In genomic region chr3:12454076-12454807, GRCh38 we compare ENCODE assay signal across 20 cellular contexts. TPM values are rescaled to one million over a fixed set of nuclear protein-coding genes. Genes with fewer than 3 reads are reported as not detected.
A peak's percentile ranks its signal among the peaks of the same experiment; 100 is the strongest.
DNase-seq lines count a peak whose midpoint lies in the region; ATAC-seq and TF ChIP-seq lines count a peak whose summit lies in the region.
"Had no signal": no experiment of that assay in that cellular context is flagged by ENCODE, and none has a peak within 500 bp of the region (broad histone marks: within the 10 kb centered on the region; RNA-seq: fewer than 3 reads in every experiment).

No MANE protein-coding gene starts in this region.

- no peak for ATAC-seq in GM18858 (IDR thresholded peaks at IDR 0.05; ENCODE audit: unreplicated experiment)
- ATAC-seq: activated CD8-positive, alpha-beta T cell treated with anti-CD3 and anti-CD28 coated beads for 36 hours; mucosa of descending colon had no signal

- H3K9me3 Mint-ChIP-seq in glutamatergic neuron (ENCODE audit: unreplicated experiment) = peaks cover 2% of the 10 kb centered on the region
- H3K9me3 Mint-ChIP-seq: activated CD8-positive, alpha-beta T cell treated with anti-CD3 and anti-CD28 coated beads for 36 hours had no signal

- H3K9me3 ChIP-seq in HEK293 (ENCODE audit: control insufficient read depth, insufficient read depth, low read depth, low read length) = no peaks in the 10 kb centered on the region
- H3K9me3 ChIP-seq: mucosa of descending colon, ovary had no signal

- H3K27me3 Mint-ChIP-seq in glutamatergic neuron (ENCODE audit: unreplicated experiment) = no peaks in the 10 kb centered on the region
- H3K27me3 Mint-ChIP-seq: activated CD8-positive, alpha-beta T cell treated with anti-CD3 and anti-CD28 coated beads for 36 hours had no signal

- no peak overlapping the region for H3K4me3 Mint-ChIP-seq in glutamatergic neuron (ENCODE audit: unreplicated experiment)
- H3K4me3 Mint-ChIP-seq: activated CD8-positive, alpha-beta T cell treated with anti-CD3 and anti-CD28 coated beads for 36 hours had no signal

- H3K27ac Mint-ChIP-seq in glutamatergic neuron (ENCODE audit: unreplicated experiment) = no peak overlapping the region
- H3K27ac Mint-ChIP-seq: activated CD8-positive, alpha-beta T cell treated with anti-CD3 and anti-CD28 coated beads for 36 hours had no signal

- peaks cover 2% of the 10 kb centered on the region for H3K4me1 Mint-ChIP-seq in glutamatergic neuron (ENCODE audit: low read depth, unreplicated experiment)

- no peaks in the 10 kb centered on the region for H3K36me3 ChIP-seq in HEK293 (ENCODE audit: control insufficient read depth in 2 of 2, insufficient read depth in 1 of 2, low read length in 2 of 2)
- H3K36me3 ChIP-seq: ovary had no signal

- no peak for TF ChIP-seq CTCF in HEK293 (tag by site-specific recombination; IDR thresholded peaks at IDR 0.05)
- TF ChIP-seq CTCF in glutamatergic neuron (IDR thresholded peaks at IDR 0.05; ENCODE audit: partially characterized antibody, unreplicated experiment) = no peak

- no peak overlapping the region for H3K27ac ChIP-seq in HEK293 (ENCODE audit: extremely low read depth, low read depth, low read length)
- H3K27ac ChIP-seq: ovary had no signal

- peak; percentile 53 for DNase-seq in AG08396 (ENCODE audit: low spot score)
- peak; percentile 52 for DNase-seq in T1000 (lab: John Stamatoyannopoulos, UW)
- peak; percentile 40 for DNase-seq in hepatic stellate cell (ENCODE audit: low spot score)
- DNase-seq in NCI-H345 (lab: John Stamatoyannopoulos, UW) = no peak
- no peak for DNase-seq in UCSD-AML1 (lab: John Stamatoyannopoulos, UW; ENCODE audit: unreplicated experiment)
- DNase-seq in glutamatergic neuron = no peak
- DNase-seq: activated CD8-positive, alpha-beta T cell treated with anti-CD3 and anti-CD28 coated beads for 36 hours; activated effector memory CD4-positive, alpha-beta T cell treated with Interleukin-2 at 50 U/mL for 16 hours; DMS 273 treated with DMSO at 0.1 percent for 48 hours; effector CD8-positive, alpha-beta T cell; Kasumi-1; mucosa of descending colon; NCI-H2029; NCI-H526 treated with DMSO at 0.1 percent for 48 hours; ovary; SHP77; substantia nigra; T-helper 9 cell had no signal

- CTCF ChIA-PET in HEK293 (lab: Yijun Ruan, JAX) = interaction anchor here (0.6 kb wide), 1 partner anchor 84 kb away, joined by 3 read pairs; no protein-coding TSS in a partner anchor

- H3K36me3 Mint-ChIP-seq in glutamatergic neuron (ENCODE audit: unreplicated experiment) = no peaks in the 10 kb centered on the region

- H3K4me3 ChIP-seq in HEK293 (ENCODE audit: low read depth, low read length) = no peak overlapping the region
- H3K4me3 ChIP-seq: mucosa of descending colon, ovary had no signal

- POLR2A ChIA-PET in HEK293 (lab: Yijun Ruan, JAX) = no interaction called here

- H3K4me1 ChIP-seq in HEK293 (ENCODE audit: control insufficient read depth, insufficient read depth, low read length) = no peaks in the 10 kb centered on the region

TF ChIP-seq in HEK293, 187 proteins besides CTCF, POLR2A, EP300 and RAD21:
- no peak for TF ChIP-seq EGR2 (tag by site-specific recombination; IDR thresholded peaks at IDR 0.05; ENCODE audit: low read depth)
- peak; percentile 93 for TF ChIP-seq ZIC2 (tag by site-specific recombination; IDR thresholded peaks at IDR 0.05)
- TF ChIP-seq YY1 (tag by site-specific recombination; IDR thresholded peaks at IDR 0.05) = no peak
- TF ChIP-seq PBX3 (CRISPR knock-in tag; IDR thresholded peaks at IDR 0.05) = no peak
- TF ChIP-seq ZNF266 (tag by site-specific recombination; IDR thresholded peaks at IDR 0.05; ENCODE audit: low read depth) = no peak
- TF ChIP-seq ZNF600 (tag by site-specific recombination; IDR thresholded peaks at IDR 0.05) = no peak
- TF ChIP-seq ZNF660 (tag by site-specific recombination; IDR thresholded peaks at IDR 0.05) = 0 out of 2 replicates have a peak, but pooled peaks have one; percentile 22
- TF ChIP-seq ZNF514 (tag by site-specific recombination; IDR thresholded peaks at IDR 0.05) = no peak
- peak; percentile 53 for TF ChIP-seq GLIS1 (tag by site-specific recombination; IDR thresholded peaks at IDR 0.05)
- TF ChIP-seq ZBTB6 (tag by site-specific recombination; IDR thresholded peaks at IDR 0.05) = no peak
- TF ChIP-seq REST (tag by site-specific recombination; IDR thresholded peaks at IDR 0.05) = 0 out of 2 replicates have a peak, but pooled peaks have one; percentile 41

RNA-seq across cellular contexts. Expression of gene TSEN2, which starts 30.0 kb away (rescaled TPM):
- total RNA-seq in glutamatergic neuron (ENCODE audit: unreplicated experiment) = 18.6 TPM

Comparison
In these comparisons a context has a peak if more than half of its experiments do, and no peak if none do; other contexts are left out.
1. DNase-seq: peak in AG08396 (single experiment), T1000 (single experiment) and hepatic stellate cell (single experiment); none in NCI-H345 (single experiment), UCSD-AML1 (single experiment) and glutamatergic neuron (single experiment).